ENCODE assay signal across 18 cellular contexts in genomic region chr6:44668976-44669934, GRCh38.
DNase-seq lines count a peak whose midpoint lies in the region; ATAC-seq and TF ChIP-seq lines count a peak whose summit lies in the region.
"Had no signal": no experiment of that assay in that cellular context is flagged by ENCODE, and none has a peak within 500 bp of the region (broad histone marks: within the 10 kb centered on the region; RNA-seq: fewer than 3 reads in every experiment).

No MANE protein-coding gene starts in this region.

- H2BK5ac ChIP-seq in mesenchymal stem cell (ENCODE audit: low read depth, low read length, poor library complexity, severe bottlenecking), result no peak overlapping the region

- DNase-seq in LNCaP clone FGC (ENCODE audit: low read depth) (peak; percentile 70), mesenchymal stem cell (no peak), cerebellar cortex (ENCODE audit: low spot score) (no peak), upper lobe of right lung (no peak)
- DNase-seq in activated CD8-positive, alpha-beta memory T cell treated with anti-CD3 and anti-CD28 coated beads, Interleukin-2, amount 10 ng/mL, durations not matched to agents 7 days and 5 days, result peak; percentile 16
- DNase-seq in stimulated activated effector memory CD8-positive, alpha-beta T cell treated with anti-CD3 and anti-CD28 coated beads, Interleukin-12 subunit alpha, Interleukin-12 subunit beta, amount 100 ng/mL, for 72 hours (ENCODE audit: low spot score in 2 of 2), result no peak
- no peak for DNase-seq in activated CD4-positive, alpha-beta memory T cell treated with anti-CD3 and anti-CD28 coated beads, Interleukin-2, amount 10 ng/mL, durations not matched to agents 7 days and 5 days
- DNase-seq: C1 segment of cervical spinal cord, GM23248, KBM-7, NCI-H1417, NCI-H187, NCI-H2107, NCI-H2227 treated with DMSO at 0.1 percent for 48 hours, NCI-H510A treated with DMSO at 0.1 percent for 48 hours, PC-3, RPMI8226, SHP77 treated with DMSO at 0.1 percent for 48 hours had no signal

- intact Hi-C loops in upper lobe of right lung (cut with DNase I), result no loop called here

- H3K4me1 Mint-ChIP-seq in activated CD8-positive, alpha-beta memory T cell treated with anti-CD3 and anti-CD28 coated beads, Interleukin-2, amount 10 ng/mL, durations not matched to agents 7 days and 5 days, result no peaks in the 10 kb centered on the region
- H3K4me1 Mint-ChIP-seq in stimulated activated effector memory CD8-positive, alpha-beta T cell treated with anti-CD3 and anti-CD28 coated beads, Interleukin-12 subunit alpha, Interleukin-12 subunit beta, amount 100 ng/mL, for 72 hours, result peaks cover 12% of the 10 kb centered on the region
- no peaks in the 10 kb centered on the region for H3K4me1 Mint-ChIP-seq in activated CD4-positive, alpha-beta memory T cell treated with anti-CD3 and anti-CD28 coated beads, Interleukin-2, amount 10 ng/mL, durations not matched to agents 7 days and 5 days

- H2AK5ac ChIP-seq in mesenchymal stem cell (ENCODE audit: low read length, severe bottlenecking), result peak overlapping the region; percentile 24

- no peak overlapping the region for H3K27ac Mint-ChIP-seq in activated CD8-positive, alpha-beta memory T cell treated with anti-CD3 and anti-CD28 coated beads, Interleukin-2, amount 10 ng/mL, durations not matched to agents 7 days and 5 days
- peak overlapping the region; percentile 49 for H3K27ac Mint-ChIP-seq in stimulated activated effector memory CD8-positive, alpha-beta T cell treated with anti-CD3 and anti-CD28 coated beads, Interleukin-12 subunit alpha, Interleukin-12 subunit beta, amount 100 ng/mL, for 72 hours
- no peak overlapping the region for H3K27ac Mint-ChIP-seq in activated CD4-positive, alpha-beta memory T cell treated with anti-CD3 and anti-CD28 coated beads, Interleukin-2, amount 10 ng/mL, durations not matched to agents 7 days and 5 days

- no peaks in the 10 kb centered on the region for H3K9me3 ChIP-seq in mesenchymal stem cell (ENCODE audit: control insufficient read depth, low read length)
- H3K9me3 ChIP-seq in upper lobe of right lung, result no peaks in the 10 kb centered on the region

- no peak overlapping the region for H3K9ac ChIP-seq in mesenchymal stem cell (ENCODE audit: low read length)
- H3K9ac ChIP-seq: GM23248 had no signal

- CTCF ChIA-PET in activated CD8-positive, alpha-beta memory T cell treated with anti-CD3 and anti-CD28 coated beads, Interleukin-2, amount 10 ng/mL, durations not matched to agents 7 days and 5 days (lab: Charles Lee), result interaction anchor here (1.1 to 1.4 kb wide), 2 partner anchors 14 to 1256 kb away, joined by 3 read pairs; no protein-coding TSS in a partner anchor
- CTCF ChIA-PET in activated CD4-positive, alpha-beta memory T cell treated with anti-CD3 and anti-CD28 coated beads, Interleukin-2, amount 10 ng/mL, durations not matched to agents 7 days and 5 days (lab: Charles Lee), result interaction anchor here (1.1 kb wide), 1 partner anchor 14 kb away, joined by 3 read pairs; no protein-coding TSS in a partner anchor

- H3K9me3 Mint-ChIP-seq in activated CD8-positive, alpha-beta memory T cell treated with anti-CD3 and anti-CD28 coated beads, Interleukin-2, amount 10 ng/mL, durations not matched to agents 7 days and 5 days (ENCODE audit: low read depth), result no peaks in the 10 kb centered on the region
- no peaks in the 10 kb centered on the region for H3K9me3 Mint-ChIP-seq in stimulated activated effector memory CD8-positive, alpha-beta T cell treated with anti-CD3 and anti-CD28 coated beads, Interleukin-12 subunit alpha, Interleukin-12 subunit beta, amount 100 ng/mL, for 72 hours
- H3K9me3 Mint-ChIP-seq in activated CD4-positive, alpha-beta memory T cell treated with anti-CD3 and anti-CD28 coated beads, Interleukin-2, amount 10 ng/mL, durations not matched to agents 7 days and 5 days, result no peaks in the 10 kb centered on the region

- peaks cover 10% of the 10 kb centered on the region for H3K27me3 Mint-ChIP-seq in activated CD8-positive, alpha-beta memory T cell treated with anti-CD3 and anti-CD28 coated beads, Interleukin-2, amount 10 ng/mL, durations not matched to agents 7 days and 5 days
- H3K27me3 Mint-ChIP-seq in activated CD4-positive, alpha-beta memory T cell treated with anti-CD3 and anti-CD28 coated beads, Interleukin-2, amount 10 ng/mL, durations not matched to agents 7 days and 5 days, result peaks cover 7% of the 10 kb centered on the region

- H3K79me1 ChIP-seq in mesenchymal stem cell (replicated peaks; ENCODE audit: low read length, poor library complexity, severe bottlenecking), result no peaks in the 10 kb centered on the region

- 95% methylated on average over 9 of the region's 9 CpGs for WGBS in mesenchymal stem cell

- no peak overlapping the region for H4K91ac ChIP-seq in mesenchymal stem cell (ENCODE audit: low read length)

- H3K36me3 Mint-ChIP-seq in activated CD8-positive, alpha-beta memory T cell treated with anti-CD3 and anti-CD28 coated beads, Interleukin-2, amount 10 ng/mL, durations not matched to agents 7 days and 5 days, result no peaks in the 10 kb centered on the region
- no peaks in the 10 kb centered on the region for H3K36me3 Mint-ChIP-seq in stimulated activated effector memory CD8-positive, alpha-beta T cell treated with anti-CD3 and anti-CD28 coated beads, Interleukin-12 subunit alpha, Interleukin-12 subunit beta, amount 100 ng/mL, for 72 hours
- no peaks in the 10 kb centered on the region for H3K36me3 Mint-ChIP-seq in activated CD4-positive, alpha-beta memory T cell treated with anti-CD3 and anti-CD28 coated beads, Interleukin-2, amount 10 ng/mL, durations not matched to agents 7 days and 5 days (ENCODE audit: low read depth)

- H3K4ac ChIP-seq in mesenchymal stem cell (ENCODE audit: low read depth in 1 of 2, low read length in 2 of 2), result no peak overlapping the region

- POLR2A ChIA-PET in activated CD4-positive, alpha-beta memory T cell treated with anti-CD3 and anti-CD28 coated beads, Interleukin-2, amount 10 ng/mL, durations not matched to agents 7 days and 5 days (lab: Charles Lee), result no interaction called here

- no peak overlapping the region for H2BK12ac ChIP-seq in mesenchymal stem cell (ENCODE audit: low read length in 2 of 2)

- H2AFZ ChIP-seq in mesenchymal stem cell (ENCODE audit: low read depth, low read length), result no peak overlapping the region
- H2AFZ ChIP-seq: GM23248 had no signal

- no peak overlapping the region for H3K18ac ChIP-seq in mesenchymal stem cell (ENCODE audit: low read depth in 1 of 2, low read length in 2 of 2)

- no peak for TF ChIP-seq CTCF in LNCaP clone FGC (IDR thresholded peaks at IDR 0.05; ENCODE audit: control insufficient read depth, extremely low read depth, insufficient read depth)
- TF ChIP-seq CTCF in upper lobe of right lung (IDR thresholded peaks at IDR 0.05), result no peak

- H3K23ac ChIP-seq in mesenchymal stem cell (ENCODE audit: low read length in 2 of 2), result no peak overlapping the region

- H3K27ac ChIP-seq in mesenchymal stem cell (ENCODE audit: low read length, poor library complexity, severe bottlenecking), result no peak overlapping the region
- H3K27ac ChIP-seq in upper lobe of right lung, result no peak overlapping the region
- H3K27ac ChIP-seq: GM23248 had no signal

- no peak overlapping the region for H2BK120ac ChIP-seq in mesenchymal stem cell (ENCODE audit: low read depth, low read length)

- no peak overlapping the region for H3K4me2 ChIP-seq in mesenchymal stem cell (ENCODE audit: low read length, poor library complexity, severe bottlenecking)

- ATAC-seq in activated CD8-positive, alpha-beta memory T cell treated with anti-CD3 and anti-CD28 coated beads, Interleukin-2, amount 10 ng/mL, durations not matched to agents 7 days and 5 days, result no peak
- no peak for ATAC-seq in stimulated activated effector memory CD8-positive, alpha-beta T cell treated with anti-CD3 and anti-CD28 coated beads, Interleukin-12 subunit alpha, Interleukin-12 subunit beta, amount 100 ng/mL, for 72 hours
- no peak for ATAC-seq in upper lobe of right lung
- ATAC-seq: PC-3 had no signal

- H3K36me3 ChIP-seq in mesenchymal stem cell (ENCODE audit: control insufficient read depth in 1 of 2, insufficient read depth in 2 of 2, low read depth in 1 of 2, low read length in 2 of 2), result no peaks in the 10 kb centered on the region
- H3K36me3 ChIP-seq in upper lobe of right lung, result no peaks in the 10 kb centered on the region

- H3K4me1 ChIP-seq in mesenchymal stem cell (ENCODE audit: control insufficient read depth, insufficient read depth, low read depth, low read length) (peaks cover 34% of the 10 kb centered on the region), upper lobe of right lung (no peaks in the 10 kb centered on the region)

- no peak overlapping the region for H3K14ac ChIP-seq in mesenchymal stem cell (ENCODE audit: low read length in 2 of 2)

- no peak overlapping the region for H3K4me3 Mint-ChIP-seq in activated CD8-positive, alpha-beta memory T cell treated with anti-CD3 and anti-CD28 coated beads, Interleukin-2, amount 10 ng/mL, durations not matched to agents 7 days and 5 days
- H3K4me3 Mint-ChIP-seq in stimulated activated effector memory CD8-positive, alpha-beta T cell treated with anti-CD3 and anti-CD28 coated beads, Interleukin-12 subunit alpha, Interleukin-12 subunit beta, amount 100 ng/mL, for 72 hours, result no peak overlapping the region
- H3K4me3 Mint-ChIP-seq in activated CD4-positive, alpha-beta memory T cell treated with anti-CD3 and anti-CD28 coated beads, Interleukin-2, amount 10 ng/mL, durations not matched to agents 7 days and 5 days, result no peak overlapping the region

- no peak overlapping the region for H4K8ac ChIP-seq in mesenchymal stem cell (ENCODE audit: low read length)

- H3K27me3 ChIP-seq in mesenchymal stem cell (ENCODE audit: control insufficient read depth in 1 of 2, insufficient read depth in 1 of 2, low read length in 2 of 2) (peaks cover 0 to 4% of the 10 kb centered on the region in 2 experiments), upper lobe of right lung (no peaks in the 10 kb centered on the region)

- H3K4me3 ChIP-seq in LNCaP clone FGC (ENCODE audit: low read depth, low read length) (no peak overlapping the region), mesenchymal stem cell (ENCODE audit: insufficient read depth in 1 of 2, low read depth in 1 of 2, low read length in 2 of 2) (no peak overlapping the region), upper lobe of right lung (no peak overlapping the region)
- H3K4me3 ChIP-seq: GM23248 had no signal

- no peak overlapping the region for H2BK15ac ChIP-seq in mesenchymal stem cell (ENCODE audit: low read depth, poor library complexity, severe bottlenecking)

Comparison
In these comparisons a context has a peak if more than half of its experiments do, and no peak if none do; other contexts are left out.
1. DNase-seq: peak in LNCaP clone FGC (single experiment) and activated CD8-positive, alpha-beta memory T cell treated with anti-CD3 and anti-CD28 coated beads, Interleukin-2, amount 10 ng/mL, durations not matched to agents 7 days and 5 days (single experiment); none in mesenchymal stem cell (single experiment), stimulated activated effector memory CD8-positive, alpha-beta T cell treated with anti-CD3 and anti-CD28 coated beads, Interleukin-12 subunit alpha, Interleukin-12 subunit beta, amount 100 ng/mL, for 72 hours (0 of 2), activated CD4-positive, alpha-beta memory T cell treated with anti-CD3 and anti-CD28 coated beads, Interleukin-2, amount 10 ng/mL, durations not matched to agents 7 days and 5 days (single experiment), cerebellar cortex (single experiment) and upper lobe of right lung (single experiment).